In the genomic region with DNA sequence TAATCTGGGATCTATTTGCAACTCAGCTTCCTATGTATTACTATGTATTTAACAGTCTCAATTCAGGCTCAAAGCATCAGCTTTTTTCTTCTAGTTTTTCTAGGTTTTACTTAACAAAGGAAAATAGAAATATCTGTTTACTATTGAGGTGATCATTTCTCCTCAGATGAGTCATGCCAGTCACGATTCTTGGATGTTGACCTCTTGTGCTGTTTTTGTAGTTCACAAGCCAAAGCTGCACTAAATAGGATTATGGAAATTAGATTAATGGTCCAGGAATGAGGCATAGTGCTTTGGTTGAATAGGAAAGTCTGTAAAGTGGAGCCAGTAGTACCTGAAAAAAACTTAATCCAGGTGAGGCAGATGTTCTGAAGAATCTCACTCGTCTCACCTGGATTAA, we compare ENCODE assay signal across 18 cellular contexts.
"Had no signal": no experiment of that assay in that cellular context is flagged by ENCODE, and none has a peak within 500 bp of the region (broad histone marks: within the 10 kb centered on the region; RNA-seq: fewer than 3 reads in every experiment).

No MANE protein-coding gene starts in this region.

- H3K4me3 ChIP-seq: breast epithelium, colonic mucosa, heart right ventricle, lower lobe of right lung, testis, upper lobe of left lung had no signal

- ATAC-seq: activated naive CD4-positive, alpha-beta T cell treated with anti-CD3 and anti-CD28 coated beads, Interleukin-2, amount 50 U/mL, for 72 hours; heart right ventricle; left lobe of liver; lower lobe of right lung; naive thymus-derived CD8-positive, alpha-beta T cell; stimulated activated naive B cell treated with anti-CD40 and anti-IgM and Interleukin-4, amounts not matched to agents 10 μg/mL and 1 μg/mL and 100 μg/mL, for 72 hours had no signal

- H3K27ac ChIP-seq: breast epithelium, colonic mucosa, epithelial cell of prostate, heart right ventricle, lower lobe of right lung, testis, upper lobe of left lung had no signal

- DNase-seq: activated CD4-positive, alpha-beta memory T cell treated with anti-CD3 and anti-CD28 coated beads, Interleukin-2, amount 10 ng/mL, durations not matched to agents 7 days and 5 days; activated CD4-positive, alpha-beta T cell treated with anti-CD3 and anti-CD28 coated beads, Interleukin-2, amount 10 ng/mL, durations not matched to agents 24 days and 14 days; activated gamma-delta T cell; colonic mucosa; heart right ventricle; lower lobe of right lung; naive thymus-derived CD8-positive, alpha-beta T cell; retina; stimulated activated CD4-positive, alpha-beta T cell treated with anti-CD3 and anti-CD28 coated beads, Interleukin-2, amount 100 ng/mL, for 48 hours; stimulated activated CD8-positive, alpha-beta memory T cell treated with anti-CD3 and anti-CD28 coated beads, Interleukin-4, amount 100 ng/mL, for 48 hours; stimulated activated naive B cell treated with anti-CD40 and anti-IgM and Interleukin-4, amounts not matched to agents 10 μg/mL and 1 μg/mL and 100 μg/mL, for 72 hours; testis; upper lobe of left lung had no signal

- H3K27me3 ChIP-seq: breast epithelium, colonic mucosa, heart right ventricle, testis, upper lobe of left lung had no signal

- H3K9me3 ChIP-seq: breast epithelium, colonic mucosa, heart right ventricle, lower lobe of right lung, testis, upper lobe of left lung had no signal

- H3K4me1 ChIP-seq: breast epithelium, colonic mucosa, heart right ventricle, lower lobe of right lung, testis, upper lobe of left lung had no signal

- H3K36me3 ChIP-seq: breast epithelium, colonic mucosa, lower lobe of right lung had no signal

- FAIRE-seq: astrocyte had no signal
